ENCODE assay signal across 15 cellular contexts in the genomic region with DNA sequence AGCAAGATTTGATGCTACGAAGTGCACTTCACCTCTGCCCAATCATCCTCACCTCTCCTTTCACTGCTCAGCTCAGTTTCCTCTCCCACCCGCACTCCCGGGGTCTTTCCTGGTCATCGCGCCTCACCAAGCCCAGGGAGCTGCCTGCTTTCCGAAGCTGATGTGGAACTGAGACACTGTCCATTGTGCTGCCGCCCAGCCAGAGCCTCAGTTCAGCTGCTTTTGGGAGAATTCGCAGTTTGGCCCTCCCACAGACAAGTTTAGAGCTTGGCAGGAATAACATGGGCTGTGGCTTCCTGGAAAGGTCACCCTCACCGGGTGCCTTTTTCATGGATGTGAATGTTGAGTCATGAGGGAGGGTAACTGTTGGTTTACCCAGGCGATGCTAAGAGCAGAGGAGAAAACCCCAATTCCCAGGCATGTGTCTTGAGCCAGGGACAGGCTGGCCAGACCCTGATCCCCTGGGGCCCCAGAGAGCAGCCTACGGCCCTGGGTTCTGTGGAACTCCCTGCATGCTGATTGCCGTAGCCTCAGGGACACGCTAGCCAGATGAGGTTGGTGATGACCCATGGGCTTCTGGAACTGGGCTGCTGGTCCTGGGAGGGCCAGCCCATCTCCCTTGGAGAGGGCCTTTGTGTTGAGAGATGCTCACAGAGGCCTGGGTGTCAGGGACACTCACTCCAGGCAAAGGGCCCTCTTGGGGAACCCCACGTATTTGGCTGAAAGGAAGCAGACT.
DNase-seq lines count a peak whose midpoint lies in the region; ATAC-seq, FAIRE-seq and TF ChIP-seq lines count a peak whose summit lies in the region.
"Had no signal": no experiment of that assay in that cellular context is flagged by ENCODE, and none has a peak within 500 bp of the region (broad histone marks: within the 10 kb centered on the region; RNA-seq: fewer than 3 reads in every experiment).

No MANE protein-coding gene starts in this region.

- no peak overlapping the region for H3K4me3 ChIP-seq in left ventricle myocardium inferior
- H3K4me3 ChIP-seq in kidney (ENCODE audit: low read length in 2 of 2): no peak overlapping the region
- no peak overlapping the region for H3K4me3 ChIP-seq in spleen
- no peak overlapping the region for H3K4me3 ChIP-seq in tibial nerve
- H3K4me3 ChIP-seq: BLaER1 had no signal

- H3K36me3 ChIP-seq in left ventricle myocardium inferior: no peaks in the 10 kb centered on the region
- no peaks in the 10 kb centered on the region for H3K36me3 ChIP-seq in kidney (ENCODE audit: control insufficient read depth in 1 of 2, insufficient read depth in 2 of 2, low read length in 2 of 2)
- no peaks in the 10 kb centered on the region for H3K36me3 ChIP-seq in spleen
- H3K36me3 ChIP-seq in tibial nerve: no peaks in the 10 kb centered on the region
- H3K36me3 ChIP-seq: BLaER1 had no signal

- intact Hi-C loops in Right ventricle myocardium superior (cut with DNase I): no loop called here
- intact Hi-C loops in left ventricle myocardium inferior (cut with micrococcal nuclease): no loop called here
- intact Hi-C loops in kidney (cut with DNase I): no loop called here
- intact Hi-C loops in spleen (cut with DNase I; ENCODE audit: low total_unique reads): no loop called here

- DNase-seq in Right ventricle myocardium superior: peak; percentile 4
- DNase-seq in left ventricle myocardium inferior: no peak
- DNase-seq in kidney: peak; percentile 47
- DNase-seq in spleen: peak; percentile 43
- no peak for DNase-seq in HCEC 1CT
- DNase-seq in NCI-H1105 (lab: John Stamatoyannopoulos, UW): no peak
- DNase-seq in tibial nerve (ENCODE audit: low spot score in 2 of 2): no peak
- DNase-seq: 8988T; CD4-positive, alpha-beta memory T cell; DMS153; DMS79 treated with DMSO at 0.1 percent for 48 hours; GF-D8; GOT3; H9 had no signal

- 82 to 85% (median 83%) methylated on average over 12 to 14 of the region's 14 CpGs for WGBS in spleen, 5 donors
- 80 to 85% methylated on average over 13 to 14 of the region's 14 CpGs for WGBS in tibial nerve, 2 donors

- no peak for FAIRE-seq in kidney (lab: Jason Lieb, UNC)

- no peak overlapping the region for H3K9ac ChIP-seq in kidney (ENCODE audit: low read length in 2 of 2)
- H3K9ac ChIP-seq: BLaER1 had no signal

- TF ChIP-seq EP300 in tibial nerve (IDR thresholded peaks at IDR 0.05): no peak

- no peak overlapping the region for H3K27ac ChIP-seq in left ventricle myocardium inferior (replicated peaks)
- H3K27ac ChIP-seq in kidney (ENCODE audit: low read depth in 2 of 2, low read length in 2 of 2): no peak overlapping the region
- no peak overlapping the region for H3K27ac ChIP-seq in spleen
- H3K27ac ChIP-seq in tibial nerve: no peak overlapping the region
- H3K27ac ChIP-seq: BLaER1 had no signal

- ATAC-seq in Right ventricle myocardium superior (ENCODE audit: poor library complexity): no peak

- H3K4me1 ChIP-seq in left ventricle myocardium inferior (no peaks in the 10 kb centered on the region), kidney (ENCODE audit: control insufficient read depth in 1 of 2, insufficient read depth in 1 of 2, low read depth in 1 of 2, low read length in 2 of 2) (no peaks in the 10 kb centered on the region), spleen (no peaks in the 10 kb centered on the region), tibial nerve (no peaks in the 10 kb centered on the region)
- H3K4me1 ChIP-seq: BLaER1 had no signal

- no peak for TF ChIP-seq CTCF in left ventricle myocardium inferior (IDR thresholded peaks at IDR 0.05; ENCODE audit: borderline replicate concordance)
- TF ChIP-seq CTCF in kidney (IDR thresholded peaks at IDR 0.05; ENCODE audit: borderline replicate concordance, extremely low read depth, insufficient read depth): no peak
- no peak for TF ChIP-seq CTCF in spleen (IDR thresholded peaks at IDR 0.05 in 8 of 11, conservative IDR thresholded peaks at IDR 0.05 in 3 of 11)
- no peak for TF ChIP-seq CTCF in tibial nerve (IDR thresholded peaks at IDR 0.05)

- H3K27me3 ChIP-seq in left ventricle myocardium inferior (ENCODE audit: low read depth): no peaks in the 10 kb centered on the region
- no peaks in the 10 kb centered on the region for H3K27me3 ChIP-seq in spleen (replicated peaks in 1 of 7)
- no peaks in the 10 kb centered on the region for H3K27me3 ChIP-seq in tibial nerve
- H3K27me3 ChIP-seq: BLaER1 had no signal

- H3K9me3 ChIP-seq in left ventricle myocardium inferior (replicated peaks): peaks cover 15% of the 10 kb centered on the region
- H3K9me3 ChIP-seq in kidney (ENCODE audit: control insufficient read depth in 1 of 2, low read length in 2 of 2): peaks cover 3 to 16% of the 10 kb centered on the region in 2 donors
- peaks cover 0 to 100% (median 93%) of the 10 kb centered on the region in 8 donors for H3K9me3 ChIP-seq in spleen
- H3K9me3 ChIP-seq in tibial nerve: peaks cover 0 to 83% (median 0%) of the 10 kb centered on the region in 4 donors

- TF ChIP-seq POLR2A in spleen (IDR thresholded peaks at IDR 0.05) (no peak), tibial nerve (IDR thresholded peaks at IDR 0.05) (no peak)

Comparison
In these comparisons a context has a peak if more than half of its experiments do, and no peak if none do; other contexts are left out.
1. DNase-seq: peak in Right ventricle myocardium superior (single experiment), kidney (single experiment) and spleen (single experiment); none in left ventricle myocardium inferior (single experiment), HCEC 1CT (single experiment), NCI-H1105 (single experiment) and tibial nerve (0 of 2).